ENCODE assay signal across 9 cellular contexts in the genomic region with DNA sequence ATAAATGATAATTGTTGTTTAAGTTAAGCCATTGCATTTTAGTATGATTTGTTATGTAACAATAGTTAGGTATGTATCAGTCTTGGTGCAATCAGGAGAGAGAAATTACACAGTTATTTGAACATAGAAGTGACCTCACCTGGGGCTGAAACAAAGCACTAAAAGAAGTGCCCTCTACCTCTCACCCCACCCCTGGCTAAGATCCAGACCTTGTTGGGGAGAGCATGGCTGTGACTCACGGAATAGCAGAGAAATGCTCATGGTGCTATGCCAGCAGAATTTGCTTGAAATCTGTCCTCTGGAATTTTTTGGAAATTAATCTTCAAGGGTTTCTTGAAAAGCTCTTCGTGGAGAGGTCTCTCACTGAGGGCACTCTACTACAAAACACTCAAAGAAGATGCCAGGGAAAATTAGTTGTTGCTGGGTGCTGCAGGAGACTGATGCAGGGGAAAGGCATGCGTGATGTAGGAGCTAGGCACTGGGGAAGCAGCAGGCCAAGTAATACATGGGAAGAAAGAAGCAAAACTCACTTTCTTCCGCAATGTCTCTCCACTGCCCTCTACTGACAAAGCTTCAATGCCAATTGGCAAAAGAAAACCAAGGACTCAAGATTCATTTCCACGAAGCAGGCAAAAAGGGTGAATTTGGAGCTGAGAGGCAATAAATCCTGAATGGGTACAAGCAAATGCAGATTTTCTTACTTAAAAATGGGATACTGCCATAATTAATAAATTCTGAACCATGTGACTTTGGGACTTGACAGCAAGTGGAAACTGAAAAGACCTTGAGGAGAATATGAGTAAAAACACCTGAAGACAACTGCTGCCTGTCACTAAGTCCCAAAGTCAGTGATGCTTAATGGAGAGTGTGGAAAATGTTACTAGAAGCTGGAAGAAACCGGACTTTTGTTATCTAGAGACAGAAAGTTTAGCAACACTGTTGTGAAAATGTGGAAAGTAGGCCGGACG.
DNase-seq lines count a peak whose midpoint lies in the region; ATAC-seq, FAIRE-seq and TF ChIP-seq lines count a peak whose summit lies in the region.
"Had no signal": no experiment of that assay in that cellular context is flagged by ENCODE, and none has a peak within 500 bp of the region (broad histone marks: within the 10 kb centered on the region; RNA-seq: fewer than 3 reads in every experiment).

No MANE protein-coding gene starts in this region.

- H3K27me3 ChIP-seq in A673 (replicated peaks; ENCODE audit: insufficient read depth, low read depth, low read length, poor library complexity) = no peaks in the 10 kb centered on the region
- H3K27me3 ChIP-seq in endothelial cell of umbilical vein (ENCODE audit: control insufficient read depth in 2 of 2, insufficient read depth in 2 of 2, low read length in 2 of 2) = no peaks in the 10 kb centered on the region
- peaks cover 0 to 15% of the 10 kb centered on the region in 2 donors for H3K27me3 ChIP-seq in small intestine (ENCODE audit: control insufficient read depth in 2 of 2, insufficient read depth in 2 of 2, low read length in 2 of 2)

- DNase-seq in A673 (ENCODE audit: low spot score) = peak; percentile 79
- DNase-seq in GM12865 (ENCODE audit: low read depth) = peak; percentile 76
- peak; percentile 30 for DNase-seq in NOMO-1 treated with dmso at 0.1 percent for 144 hours (lab: John Stamatoyannopoulos, UW; ENCODE audit: unreplicated experiment)
- peak; percentile 63 for DNase-seq in endothelial cell of umbilical vein (ENCODE audit: low read depth, low spot score)
- DNase-seq in small intestine = peak; percentile 55
- DNase-seq in activated T-cell treated with anti-CD3 and anti-CD28 coated beads, Interleukin-2, amount 50 U/mL, for 24 hours = no peak

- H3K9me3 ChIP-seq in A673 (ENCODE audit: low read depth, low read length, poor library complexity, severe bottlenecking) = no peaks in the 10 kb centered on the region
- H3K9me3 ChIP-seq in endothelial cell of umbilical vein (replicated peaks; ENCODE audit: control insufficient read depth, insufficient read depth, low read length) = no peaks in the 10 kb centered on the region
- H3K9me3 ChIP-seq in small intestine (ENCODE audit: control insufficient read depth, low read depth) = no peaks in the 10 kb centered on the region

- peak; percentile 76 for TF ChIP-seq CTCF in A673 (conservative IDR thresholded peaks at IDR 0.05; ENCODE audit: low read depth, low read length)
- peak; percentile 78 for TF ChIP-seq CTCF in GM12865 (IDR thresholded peaks at IDR 0.05; ENCODE audit: insufficient read depth, low read depth, low read length, missing control alignments)
- peak; percentile 74 to 79 for TF ChIP-seq CTCF in endothelial cell of umbilical vein (IDR thresholded peaks at IDR 0.05; ENCODE audit: extremely low read depth in 1 of 2, insufficient read depth in 1 of 2, low read depth in 1 of 2, low read length in 2 of 2)

- WGBS in small intestine, 3 donors = 41 to 49% (median 43%) methylated on average over 8 of the region's 8 CpGs

- H3K27me3 Mint-ChIP-seq in activated T-cell treated with anti-CD3 and anti-CD28 coated beads, Interleukin-2, amount 50 U/mL, for 24 hours = peaks cover 64% of the 10 kb centered on the region

- POLR2A ChIA-PET in A673 (lab: Charles Lee; ENCODE audit: low non-redundant PET) = no interaction called here
- POLR2A ChIA-PET in endothelial cell of umbilical vein (lab: Charles Lee) = interaction anchor here (1.1 kb wide), 1 partner anchor 262 kb away, joined by 3 read pairs; no protein-coding TSS in a partner anchor

- H3K4me3 Mint-ChIP-seq in activated T-cell treated with anti-CD3 and anti-CD28 coated beads, Interleukin-2, amount 50 U/mL, for 24 hours = no peak overlapping the region

- H4K20me1 ChIP-seq in endothelial cell of umbilical vein (replicated peaks; ENCODE audit: control insufficient read depth, extremely low read depth, insufficient read depth, low read length) = no peaks in the 10 kb centered on the region

- no peaks in the 10 kb centered on the region for H3K79me2 ChIP-seq in endothelial cell of umbilical vein (ENCODE audit: control insufficient read depth, insufficient read depth, low read length)

- H3K27ac Mint-ChIP-seq in activated T-cell treated with anti-CD3 and anti-CD28 coated beads, Interleukin-2, amount 50 U/mL, for 24 hours = no peak overlapping the region

- H3K4me3 ChIP-seq in A673 (ENCODE audit: low read depth, low read length, poor library complexity, severe bottlenecking) = no peak overlapping the region
- H3K4me3 ChIP-seq in GM12865 (ENCODE audit: low read depth, low read length) = no peak overlapping the region
- no peak overlapping the region for H3K4me3 ChIP-seq in endothelial cell of umbilical vein (replicated peaks in 1 of 3; ENCODE audit: insufficient read depth in 1 of 3, low read depth in 1 of 3, low read length in 3 of 3)
- H3K4me3 ChIP-seq in small intestine (ENCODE audit: low read depth in 1 of 2, low read length in 2 of 2) = no peak overlapping the region

- FAIRE-seq in endothelial cell of umbilical vein (lab: Jason Lieb, UNC) (peak; percentile 89), small intestine (lab: Jason Lieb, UNC) (no peak)
- FAIRE-seq: endometrium had no signal

- no peak for ATAC-seq in GM18511 (IDR thresholded peaks at IDR 0.05; ENCODE audit: unreplicated experiment)
- ATAC-seq in GM18519 (IDR thresholded peaks at IDR 0.05; ENCODE audit: low FRiP score, unreplicated experiment) = no peak

- no peaks in the 10 kb centered on the region for H3K4me1 ChIP-seq in A673 (ENCODE audit: insufficient read depth, low read length, poor library complexity, severe bottlenecking)
- H3K4me1 ChIP-seq in endothelial cell of umbilical vein (ENCODE audit: control insufficient read depth, extremely low read depth, insufficient read depth, low read length) = no peaks in the 10 kb centered on the region
- H3K4me1 ChIP-seq in small intestine (ENCODE audit: control insufficient read depth in 2 of 2, insufficient read depth in 1 of 2, low read depth in 1 of 2, low read length in 1 of 2) = no peaks in the 10 kb centered on the region

- no peaks in the 10 kb centered on the region for H3K36me3 Mint-ChIP-seq in activated T-cell treated with anti-CD3 and anti-CD28 coated beads, Interleukin-2, amount 50 U/mL, for 24 hours (ENCODE audit: low read depth)

- H3K36me3 ChIP-seq in A673 (ENCODE audit: insufficient read depth, low read length, poor library complexity, severe bottlenecking) = no peaks in the 10 kb centered on the region
- H3K36me3 ChIP-seq in endothelial cell of umbilical vein (ENCODE audit: control insufficient read depth in 2 of 2, extremely low read depth in 1 of 2, insufficient read depth in 2 of 2, low read length in 2 of 2) = no peaks in the 10 kb centered on the region
- H3K36me3 ChIP-seq in small intestine (ENCODE audit: control insufficient read depth in 2 of 2, insufficient read depth in 2 of 2, low read length in 2 of 2) = no peaks in the 10 kb centered on the region

- no peak overlapping the region for H3K9ac ChIP-seq in endothelial cell of umbilical vein (replicated peaks; ENCODE audit: extremely low read depth, insufficient read depth, low read length)

- dilution Hi-C loops in endothelial cell of umbilical vein (cut with MboI; ENCODE audit: extremely low pct_ligation_motif_present, low sequenced_read_pairs) = no loop called here

- H3K9me3 Mint-ChIP-seq in activated T-cell treated with anti-CD3 and anti-CD28 coated beads, Interleukin-2, amount 50 U/mL, for 24 hours = no peaks in the 10 kb centered on the region

- no peak overlapping the region for H3K4me2 ChIP-seq in endothelial cell of umbilical vein (ENCODE audit: insufficient read depth, low read length)

- no peaks in the 10 kb centered on the region for H3K9me1 ChIP-seq in endothelial cell of umbilical vein (replicated peaks; ENCODE audit: control insufficient read depth, extremely low read depth, insufficient read depth, low read length)

- no peak overlapping the region for H3K27ac ChIP-seq in A673 (ENCODE audit: low read depth, low read length, poor library complexity, severe bottlenecking)
- no peak overlapping the region for H3K27ac ChIP-seq in endothelial cell of umbilical vein (ENCODE audit: insufficient read depth, low read depth, low read length)
- H3K27ac ChIP-seq in small intestine (ENCODE audit: low read depth in 1 of 2, low read length in 1 of 2) = no peak overlapping the region

- peaks cover 13% of the 10 kb centered on the region for H3K4me1 Mint-ChIP-seq in activated T-cell treated with anti-CD3 and anti-CD28 coated beads, Interleukin-2, amount 50 U/mL, for 24 hours (ENCODE audit: low read depth)

- CTCF ChIA-PET in A673 (lab: Charles Lee) (interaction anchor here (0.6 to 2.2 kb wide), 6 partner anchors 9 to 482 kb away, joined by 3 to 15 read pairs (median 3); no protein-coding TSS in a partner anchor), endothelial cell of umbilical vein (lab: Charles Lee) (interaction anchor here (0.7 to 4.9 kb wide), 48 partner anchors 8 to 482 kb away, joined by 3 to 110 read pairs (median 5); a partner anchor contains a TSS)

- BruUV-seq in A673 (replicated peaks; lab: Mats Ljungman, UMichigan) = no TSS peak
- no TSS peak for BruUV-seq in endothelial cell of umbilical vein (replicated peaks; lab: Mats Ljungman, UMichigan)

- TF ChIP-seq POLR2A in endothelial cell of umbilical vein (IDR thresholded peaks at IDR 0.05; ENCODE audit: low read depth, low read length) = no peak

- intact Hi-C loops in A673 (cut with micrococcal nuclease; ENCODE audit: unreplicated experiment) = loop anchor here (1.0 to 10.0 kb wide), 3 partner anchors 90 to 421 kb away; no protein-coding TSS in a partner anchor
- intact Hi-C loops in endothelial cell of umbilical vein (cut with micrococcal nuclease) = loop anchor here (1.0 to 5.0 kb wide), 5 partner anchors 62 to 421 kb away; a partner anchor contains a TSS

- no peak overlapping the region for H2AFZ ChIP-seq in endothelial cell of umbilical vein (ENCODE audit: low read depth, low read length)

TF ChIP-seq in endothelial cell of umbilical vein, 7 proteins besides CTCF, POLR2A, EP300 and RAD21:
- TF ChIP-seq, protein P1, sequence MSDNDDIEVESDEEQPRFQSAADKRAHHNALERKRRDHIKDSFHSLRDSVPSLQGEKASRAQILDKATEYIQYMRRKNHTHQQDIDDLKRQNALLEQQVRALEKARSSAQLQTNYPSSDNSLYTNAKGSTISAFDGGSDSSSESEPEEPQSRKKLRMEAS (IDR thresholded peaks at IDR 0.05; ENCODE audit: insufficient read depth, insufficient read length) = no peak
- no peak for TF ChIP-seq JUN (IDR thresholded peaks at IDR 0.05; ENCODE audit: borderline replicate concordance, insufficient read depth, insufficient read length, low read depth)
- TF ChIP-seq EZH2 (IDR thresholded peaks at IDR 0.05; ENCODE audit: borderline replicate concordance, low read depth, low read length, severe bottlenecking) = no peak
- TF ChIP-seq MYC (IDR thresholded peaks at IDR 0.05; ENCODE audit: low read depth, low read length) = no peak
- no peak for TF ChIP-seq FOS (IDR thresholded peaks at IDR 0.05; ENCODE audit: borderline replicate concordance, insufficient read depth, low read length)
- TF ChIP-seq POLR2AphosphoS5 (IDR thresholded peaks at IDR 0.05; ENCODE audit: insufficient read depth, low read depth, low read length) = no peak
- no peak for TF ChIP-seq GATA2 (IDR thresholded peaks at IDR 0.05; ENCODE audit: insufficient read depth, insufficient read length, low read depth, low read length)
TF ChIP-seq in endothelial cell of umbilical vein: peak in this region for 0.
